ENCODE assay signal across 1 cellular context in the genomic region with DNA sequence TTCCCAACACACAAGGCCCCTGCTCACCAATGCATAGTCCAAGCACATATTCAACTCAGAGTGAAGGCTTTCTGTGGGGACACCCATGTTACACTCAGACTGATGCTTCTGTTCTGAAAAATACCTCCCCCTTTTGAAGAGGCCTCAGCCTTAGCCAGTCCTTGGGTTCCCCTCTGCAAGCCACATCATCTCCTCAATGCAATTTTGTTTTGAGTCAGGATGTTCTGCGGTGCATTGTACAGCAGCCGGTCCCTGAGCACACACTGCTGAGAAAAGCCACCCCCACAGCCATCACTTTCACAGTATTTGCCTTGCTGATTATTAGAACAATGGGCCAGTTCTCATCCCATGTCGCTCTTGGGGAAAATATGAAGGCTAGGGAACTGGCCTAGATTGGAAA.
TF ChIP-seq lines count a peak whose summit lies in the region.

No MANE protein-coding gene starts in this region.

TF ChIP-seq in HepG2, 621 proteins besides CTCF, POLR2A, EP300 and RAD21 (continued from another document):
- TF ChIP-seq, protein P1, sequence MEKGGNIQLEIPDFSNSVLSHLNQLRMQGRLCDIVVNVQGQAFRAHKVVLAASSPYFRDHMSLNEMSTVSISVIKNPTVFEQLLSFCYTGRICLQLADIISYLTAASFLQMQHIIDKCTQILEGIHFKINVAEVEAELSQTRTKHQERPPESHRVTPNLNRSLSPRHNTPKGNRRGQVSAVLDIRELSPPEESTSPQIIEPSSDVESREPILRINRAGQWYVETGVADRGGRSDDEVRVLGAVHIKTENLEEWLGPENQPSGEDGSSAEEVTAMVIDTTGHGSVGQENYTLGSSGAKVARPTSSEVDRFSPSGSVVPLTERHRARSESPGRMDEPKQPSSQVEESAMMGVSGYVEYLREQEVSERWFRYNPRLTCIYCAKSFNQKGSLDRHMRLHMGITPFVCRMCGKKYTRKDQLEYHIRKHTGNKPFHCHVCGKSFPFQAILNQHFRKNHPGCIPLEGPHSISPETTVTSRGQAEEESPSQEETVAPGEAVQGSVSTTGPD (CRISPR knock-in tag; IDR thresholded peaks at IDR 0.05), result no peak
- TF ChIP-seq, protein P2, sequence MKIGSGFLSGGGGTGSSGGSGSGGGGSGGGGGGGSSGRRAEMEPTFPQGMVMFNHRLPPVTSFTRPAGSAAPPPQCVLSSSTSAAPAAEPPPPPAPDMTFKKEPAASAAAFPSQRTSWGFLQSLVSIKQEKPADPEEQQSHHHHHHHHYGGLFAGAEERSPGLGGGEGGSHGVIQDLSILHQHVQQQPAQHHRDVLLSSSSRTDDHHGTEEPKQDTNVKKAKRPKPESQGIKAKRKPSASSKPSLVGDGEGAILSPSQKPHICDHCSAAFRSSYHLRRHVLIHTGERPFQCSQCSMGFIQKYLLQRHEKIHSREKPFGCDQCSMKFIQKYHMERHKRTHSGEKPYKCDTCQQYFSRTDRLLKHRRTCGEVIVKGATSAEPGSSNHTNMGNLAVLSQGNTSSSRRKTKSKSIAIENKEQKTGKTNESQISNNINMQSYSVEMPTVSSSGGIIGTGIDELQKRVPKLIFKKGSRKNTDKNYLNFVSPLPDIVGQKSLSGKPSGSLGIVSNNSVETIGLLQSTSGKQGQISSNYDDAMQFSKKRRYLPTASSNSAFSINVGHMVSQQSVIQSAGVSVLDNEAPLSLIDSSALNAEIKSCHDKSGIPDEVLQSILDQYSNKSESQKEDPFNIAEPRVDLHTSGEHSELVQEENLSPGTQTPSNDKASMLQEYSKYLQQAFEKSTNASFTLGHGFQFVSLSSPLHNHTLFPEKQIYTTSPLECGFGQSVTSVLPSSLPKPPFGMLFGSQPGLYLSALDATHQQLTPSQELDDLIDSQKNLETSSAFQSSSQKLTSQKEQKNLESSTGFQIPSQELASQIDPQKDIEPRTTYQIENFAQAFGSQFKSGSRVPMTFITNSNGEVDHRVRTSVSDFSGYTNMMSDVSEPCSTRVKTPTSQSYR (CRISPR knock-in tag; IDR thresholded peaks at IDR 0.05; ENCODE audit: borderline replicate concordance), result no peak
- no peak for TF ChIP-seq MTF2 (CRISPR knock-in tag; IDR thresholded peaks at IDR 0.05; ENCODE audit: borderline replicate concordance)
- no peak for TF ChIP-seq ZNF451 (CRISPR knock-in tag; IDR thresholded peaks at IDR 0.05)
- TF ChIP-seq, protein P3, sequence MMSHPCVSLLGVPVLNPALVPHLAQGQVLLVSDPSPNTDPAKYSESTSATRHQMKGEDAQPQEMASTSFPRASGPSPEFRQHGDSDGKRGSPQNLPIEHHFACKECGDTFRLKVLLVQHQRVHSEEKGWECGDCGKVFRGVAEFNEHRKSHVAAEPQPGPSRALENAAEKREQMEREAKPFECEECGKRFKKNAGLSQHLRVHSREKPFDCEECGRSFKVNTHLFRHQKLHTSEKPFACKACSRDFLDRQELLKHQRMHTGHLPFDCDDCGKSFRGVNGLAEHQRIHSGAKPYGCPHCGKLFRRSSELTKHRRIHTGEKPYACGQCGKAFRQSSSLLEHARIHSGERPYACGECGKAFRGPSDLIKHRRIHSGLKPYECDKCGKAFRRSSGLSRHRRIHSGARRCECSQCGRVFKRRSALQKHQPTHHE (CRISPR knock-in tag; IDR thresholded peaks at IDR 0.05; ENCODE audit: borderline replicate concordance), result no peak
TF ChIP-seq in HepG2: peak in this region for 0.
